In the genomic region with DNA sequence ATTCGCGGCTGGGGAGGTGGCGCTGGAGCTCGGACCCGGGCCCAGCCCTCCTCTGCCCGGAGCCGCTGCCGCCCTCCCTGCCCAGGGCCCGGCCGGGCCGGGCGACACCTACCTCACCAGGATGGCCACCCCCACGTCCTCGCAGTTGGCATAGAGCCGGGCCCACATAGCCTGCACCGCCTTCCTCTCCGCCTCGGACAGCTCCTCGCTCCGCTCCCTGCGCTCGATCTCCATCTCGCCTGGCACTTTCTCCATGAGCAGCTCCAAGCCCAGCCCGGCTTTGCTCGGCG, we compare ENCODE assay signal across 11 cellular contexts. TPM values are rescaled to one million over a fixed set of nuclear protein-coding genes. Genes with fewer than 3 reads are reported as not detected.
DNase-seq lines count a peak whose midpoint lies in the region; ATAC-seq and TF ChIP-seq lines count a peak whose summit lies in the region.
"Had no signal": no experiment of that assay in that cellular context is flagged by ENCODE, and none has a peak within 500 bp of the region (broad histone marks: within the 10 kb centered on the region; RNA-seq: fewer than 3 reads in every experiment).

No MANE protein-coding gene starts in this region.

- no peaks in the 10 kb centered on the region for H3K79me2 ChIP-seq in mammary epithelial cell (ENCODE audit: insufficient read depth, low read length)

- no peak for TF ChIP-seq CTCF in mammary epithelial cell (conservative IDR thresholded peaks at IDR 0.05 in 1 of 2, IDR thresholded peaks at IDR 0.05 in 1 of 2; ENCODE audit: extremely low read depth in 1 of 2, insufficient read depth in 1 of 2, low read depth in 1 of 2, low read length in 2 of 2)

- no peak for ATAC-seq in stimulated activated effector memory CD8-positive, alpha-beta T cell treated with anti-CD3 and anti-CD28 coated beads, Interleukin-12 subunit alpha, Interleukin-12 subunit beta, amount 100 ng/mL, for 72 hours

- dilution Hi-C loops in mammary epithelial cell (cut with HindIII; ENCODE audit: low sequenced_read_pairs), result loop anchor here (5.0 kb wide), 1 partner anchor 90 kb away; no protein-coding TSS in a partner anchor

- H3K27ac ChIP-seq in mammary epithelial cell (ENCODE audit: insufficient read depth, low read depth, low read length) (no peak overlapping the region), skin epidermis (peak overlapping the region in 12 of 21 experiments; percentile 16 to 79 (median 60))

- no peak overlapping the region for H3K9ac ChIP-seq in mammary epithelial cell (ENCODE audit: insufficient read depth, low read length)

- no peaks in the 10 kb centered on the region for H3K36me3 ChIP-seq in mammary epithelial cell (ENCODE audit: insufficient read depth, low read length)

- peaks cover 5% of the 10 kb centered on the region for H3K36me3 Mint-ChIP-seq in stimulated activated effector memory CD8-positive, alpha-beta T cell treated with anti-CD3 and anti-CD28 coated beads, Interleukin-12 subunit alpha, Interleukin-12 subunit beta, amount 100 ng/mL, for 72 hours
- H3K36me3 Mint-ChIP-seq: activated naive CD4-positive, alpha-beta T cell treated with anti-CD3 and anti-CD28 coated beads, Interleukin-2, amount 10 ng/mL, durations not matched to agents 7 days and 5 days had no signal

- H2AFZ ChIP-seq in mammary epithelial cell (ENCODE audit: low read depth, low read length), result peak overlapping the region; percentile 36

- no peaks in the 10 kb centered on the region for H3K27me3 ChIP-seq in mammary epithelial cell (ENCODE audit: insufficient read depth, low read length)

- no peak overlapping the region for H3K4me3 Mint-ChIP-seq in stimulated activated effector memory CD8-positive, alpha-beta T cell treated with anti-CD3 and anti-CD28 coated beads, Interleukin-12 subunit alpha, Interleukin-12 subunit beta, amount 100 ng/mL, for 72 hours
- H3K4me3 Mint-ChIP-seq: activated naive CD4-positive, alpha-beta T cell treated with anti-CD3 and anti-CD28 coated beads, Interleukin-2, amount 10 ng/mL, durations not matched to agents 7 days and 5 days had no signal

- H3K4me1 Mint-ChIP-seq in stimulated activated effector memory CD8-positive, alpha-beta T cell treated with anti-CD3 and anti-CD28 coated beads, Interleukin-12 subunit alpha, Interleukin-12 subunit beta, amount 100 ng/mL, for 72 hours, result peaks cover 1% of the 10 kb centered on the region

- H3K4me2 ChIP-seq in mammary epithelial cell (ENCODE audit: insufficient read depth, low read depth, low read length), result peak overlapping the region; percentile 63

- peaks cover 43% of the 10 kb centered on the region for H3K4me1 ChIP-seq in mammary epithelial cell (ENCODE audit: insufficient read depth, low read length)

- H3K27ac Mint-ChIP-seq in stimulated activated effector memory CD8-positive, alpha-beta T cell treated with anti-CD3 and anti-CD28 coated beads, Interleukin-12 subunit alpha, Interleukin-12 subunit beta, amount 100 ng/mL, for 72 hours, result no peak overlapping the region
- H3K27ac Mint-ChIP-seq: activated naive CD4-positive, alpha-beta T cell treated with anti-CD3 and anti-CD28 coated beads, Interleukin-2, amount 10 ng/mL, durations not matched to agents 7 days and 5 days had no signal

- intact Hi-C loops in mammary epithelial cell (cut with micrococcal nuclease), result no loop called here

- H4K20me1 ChIP-seq in mammary epithelial cell (ENCODE audit: insufficient read depth, low read length), result no peaks in the 10 kb centered on the region

- CTCF ChIA-PET in mammary epithelial cell (lab: Charles Lee; ENCODE audit: low non-redundant PET), result no interaction called here

- peak; percentile 63 for DNase-seq in EH (ENCODE audit: low read depth)
- no peak for DNase-seq in mammary epithelial cell
- DNase-seq in midbrain (lab: John Stamatoyannopoulos, UW), result no peak
- no peak for DNase-seq in NCI-H510A treated with DMSO at 0.1 percent for 48 hours (lab: John Stamatoyannopoulos, UW)
- DNase-seq in stimulated activated effector memory CD8-positive, alpha-beta T cell treated with anti-CD3 and anti-CD28 coated beads, Interleukin-12 subunit alpha, Interleukin-12 subunit beta, amount 100 ng/mL, for 72 hours (ENCODE audit: low spot score in 2 of 2), result no peak
- no peak for DNase-seq in SHP77 (lab: John Stamatoyannopoulos, UW)
- DNase-seq: MM.1S, T-helper 1 cell had no signal

- in situ Hi-C loops in mammary epithelial cell (cut with MboI; ENCODE audit: low sequenced_read_pairs in 2 of 2), result no loop called here

- peak overlapping the region in 2 of 3 experiments; percentile 28 for H3K4me3 ChIP-seq in mammary epithelial cell (replicated peaks in 1 of 3; ENCODE audit: insufficient read depth in 1 of 3, low read depth in 2 of 3, low read length in 3 of 3)
- H3K4me3 ChIP-seq in iPS-18c (ENCODE audit: insufficient read depth, low read depth, low read length), result peak overlapping the region; percentile 52
- H3K4me3 ChIP-seq in skin epidermis, result peak overlapping the region; percentile 4 to 46 (median 28)

- H3K9me3 ChIP-seq in mammary epithelial cell (replicated peaks; ENCODE audit: insufficient read depth, low read length), result no peaks in the 10 kb centered on the region
- H3K9me3 ChIP-seq in iPS-18c (ENCODE audit: control insufficient read depth, insufficient read depth, low read length), result no peaks in the 10 kb centered on the region

- H3K9me3 Mint-ChIP-seq in stimulated activated effector memory CD8-positive, alpha-beta T cell treated with anti-CD3 and anti-CD28 coated beads, Interleukin-12 subunit alpha, Interleukin-12 subunit beta, amount 100 ng/mL, for 72 hours, result no peaks in the 10 kb centered on the region
- H3K9me3 Mint-ChIP-seq: activated naive CD4-positive, alpha-beta T cell treated with anti-CD3 and anti-CD28 coated beads, Interleukin-2, amount 10 ng/mL, durations not matched to agents 7 days and 5 days had no signal

- no TSS peak for BruUV-seq in mammary epithelial cell (replicated peaks; lab: Mats Ljungman, UMichigan)

- 38% methylated on average over 4 of the region's 26 CpGs for WGBS in mammary epithelial cell (ENCODE audit: low coverage, missing lambda C conversion rate)

RNA-seq across cellular contexts. Expression of a gene that starts 0.3 kb away (rescaled TPM):
- total RNA-seq in mammary epithelial cell, result 10 to 100 TPM in 1 of 2 donors, 1 to 10 TPM in 1; 3.3 to 17.0 TPM
- 18.8 TPM for polyA plus RNA-seq in mammary epithelial cell
- 18.6 TPM for polyA minus RNA-seq in mammary epithelial cell

RNA-seq across cellular contexts. Expression of a gene that starts 2.6 kb away (rescaled TPM):
- total RNA-seq in mammary epithelial cell, result 1 to 10 TPM in 1 of 2 donors, under 1 TPM in 1; 0.66 to 1.2 TPM
- 0.71 TPM for polyA plus RNA-seq in mammary epithelial cell
- not detected for polyA minus RNA-seq in mammary epithelial cell

RNA-seq across cellular contexts. Expression of a gene that starts 36.0 kb away (rescaled TPM):
- total RNA-seq in mammary epithelial cell, result 10 to 100 TPM; 22.0 to 51.3 TPM
- 30.6 TPM for polyA plus RNA-seq in mammary epithelial cell
- 21.1 TPM for polyA minus RNA-seq in mammary epithelial cell

RNA-seq across cellular contexts. Expression of a gene that starts 48.4 kb away (rescaled TPM):
- 100 to 1,000 TPM in 1 of 2 donors, 10 to 100 TPM in 1; 65.1 to 221 TPM for total RNA-seq in mammary epithelial cell
- polyA plus RNA-seq in mammary epithelial cell, result 48.7 TPM
- 31.0 TPM for polyA minus RNA-seq in mammary epithelial cell
